Comparison of ENCODE assay signal across 18 cellular contexts in genomic region chr1:89254658-89255287, GRCh38. TPM values are rescaled to one million over a fixed set of nuclear protein-coding genes. Genes with fewer than 3 reads are reported as not detected.
DNase-seq lines count a peak whose midpoint lies in the region; ATAC-seq, FAIRE-seq and TF ChIP-seq lines count a peak whose summit lies in the region.
"Had no signal": no experiment of that assay in that cellular context is flagged by ENCODE, and none has a peak within 500 bp of the region (broad histone marks: within the 10 kb centered on the region; RNA-seq: fewer than 3 reads in every experiment).

No MANE protein-coding gene starts in this region.

- FAIRE-seq in GM12891 (lab: Jason Lieb, UNC) = no peak
- FAIRE-seq: A549 had no signal

- no peaks in the 10 kb centered on the region for H3K9me3 ChIP-seq in SK-N-MC (ENCODE audit: low read depth, low read length)
- H3K9me3 ChIP-seq: A549, mucosa of descending colon, Peyer's patch, vagina had no signal

- intact Hi-C loops in natural killer cell (cut with micrococcal nuclease) = no loop called here

- no peak for ATAC-seq in activated T-cell treated with anti-CD3 and anti-CD28 coated beads, Interleukin-2, amount 50 U/mL, for 72 hours (replicated peaks in 1 of 2)
- ATAC-seq in natural killer cell (no peak), GM19351 (IDR thresholded peaks at IDR 0.05; ENCODE audit: unreplicated experiment) (no peak)
- ATAC-seq: A549; mucosa of descending colon; stimulated activated naive B cell treated with anti-CD40 and anti-IgM and Interleukin-4, amounts not matched to agents 10 μg/mL and 1 μg/mL and 100 μg/mL, for 72 hours had no signal

- no peak for TF ChIP-seq POLR2A in GM12891 (IDR thresholded peaks at IDR 0.05; ENCODE audit: low read depth, low read length)

- peak overlapping the region; percentile 31 for H3K27ac Mint-ChIP-seq in activated T-cell treated with anti-CD3 and anti-CD28 coated beads, Interleukin-2, amount 50 U/mL, for 72 hours
- peak overlapping the region; percentile 86 to 90 for H3K27ac Mint-ChIP-seq in natural killer cell
- H3K27ac Mint-ChIP-seq: stimulated activated naive B cell treated with anti-CD40 and anti-IgM and Interleukin-4, amounts not matched to agents 10 μg/mL and 1 μg/mL and 100 μg/mL, for 72 hours had no signal

- peaks cover 43% of the 10 kb centered on the region for H3K4me1 Mint-ChIP-seq in activated T-cell treated with anti-CD3 and anti-CD28 coated beads, Interleukin-2, amount 50 U/mL, for 72 hours (ENCODE audit: low read depth)
- peaks cover 54 to 74% of the 10 kb centered on the region in 2 donors for H3K4me1 Mint-ChIP-seq in natural killer cell

- no peak for DNase-seq in activated T-cell treated with anti-CD3 and anti-CD28 coated beads, Interleukin-2, amount 50 U/mL, for 72 hours
- no peak for DNase-seq in activated T-cell treated with anti-CD3 and anti-CD28 coated beads for 4 hours
- peak; percentile 51 for DNase-seq in NCI-H2081 treated with DMSO at 0.1 percent for 48 hours (lab: John Stamatoyannopoulos, UW)
- DNase-seq in SK-N-MC (ENCODE audit: low read depth, low spot score) = peak; percentile 66
- DNase-seq in natural killer cell = no peak
- no peak for DNase-seq in activated T-cell treated with anti-CD3 and anti-CD28 coated beads, Interleukin-2, amount 50 U/mL, for 1 hour
- no peak for DNase-seq in GM12891 (ENCODE audit: insufficient read length, low spot score)
- DNase-seq: activated CD4-positive, alpha-beta T cell treated with anti-CD3 and anti-CD28 coated beads, Interleukin-2, amount 50 U/mL, for 48 hours; activated effector memory CD4-positive, alpha-beta T cell treated with anti-CD3 and anti-CD28 coated beads, Interleukin-2, amount 50 U/mL, for 16 hours; cerebellar nuclear complex; mucosa of descending colon; MV-4-11; Peyer's patch; stimulated activated CD4-positive, alpha-beta T cell treated with anti-CD3 and anti-CD28 coated beads, Interleukin-2, amount 100 ng/mL, for 48 hours; stimulated activated naive B cell treated with anti-CD40 and anti-IgM and Interleukin-4, amounts not matched to agents 10 μg/mL and 1 μg/mL and 100 μg/mL, for 72 hours had no signal

- peaks cover 22 to 41% of the 10 kb centered on the region in 2 donors for H3K36me3 Mint-ChIP-seq in activated T-cell treated with anti-CD3 and anti-CD28 coated beads, Interleukin-2, amount 50 U/mL, for 72 hours (ENCODE audit: insufficient read depth in 2 of 2)
- peaks cover 31% of the 10 kb centered on the region for H3K36me3 Mint-ChIP-seq in natural killer cell

- no peak overlapping the region for H3K4me3 Mint-ChIP-seq in activated T-cell treated with anti-CD3 and anti-CD28 coated beads, Interleukin-2, amount 50 U/mL, for 72 hours
- no peak overlapping the region for H3K4me3 Mint-ChIP-seq in natural killer cell
- H3K4me3 Mint-ChIP-seq: stimulated activated naive B cell treated with anti-CD40 and anti-IgM and Interleukin-4, amounts not matched to agents 10 μg/mL and 1 μg/mL and 100 μg/mL, for 72 hours had no signal

- H3K4me3 ChIP-seq in SK-N-MC = 0 out of 2 replicates have a peak overlapping the region, but pooled peaks have one; percentile 27
- H3K4me3 ChIP-seq: A549, mucosa of descending colon, Peyer's patch, vagina had no signal

- peak overlapping the region; percentile 38; the same call in 1 of the 2 replicates for H3K27ac ChIP-seq in SK-N-MC
- H3K27ac ChIP-seq: A549, Peyer's patch, vagina had no signal

- no peak overlapping the region for H3K9ac ChIP-seq in SK-N-MC (ENCODE audit: insufficient read length)

- TF ChIP-seq CTCF in natural killer cell (IDR thresholded peaks at IDR 0.05) = no peak

- no peaks in the 10 kb centered on the region for H3K36me3 ChIP-seq in SK-N-MC (ENCODE audit: insufficient read depth, low read length)
- H3K36me3 ChIP-seq: Peyer's patch, vagina had no signal

- H3K27me3 Mint-ChIP-seq in activated T-cell treated with anti-CD3 and anti-CD28 coated beads, Interleukin-2, amount 50 U/mL, for 72 hours (ENCODE audit: low read depth) = no peaks in the 10 kb centered on the region
- no peaks in the 10 kb centered on the region for H3K27me3 Mint-ChIP-seq in natural killer cell (ENCODE audit: low read depth in 2 of 2)
- H3K27me3 Mint-ChIP-seq: stimulated activated naive B cell treated with anti-CD40 and anti-IgM and Interleukin-4, amounts not matched to agents 10 μg/mL and 1 μg/mL and 100 μg/mL, for 72 hours had no signal

- peaks cover 4 to 7% of the 10 kb centered on the region in 2 donors for H3K9me3 Mint-ChIP-seq in activated T-cell treated with anti-CD3 and anti-CD28 coated beads, Interleukin-2, amount 50 U/mL, for 72 hours
- peaks cover 0 to 2% of the 10 kb centered on the region in 2 donors for H3K9me3 Mint-ChIP-seq in natural killer cell

TF ChIP-seq in GM12891, 5 proteins besides CTCF, POLR2A, EP300 and RAD21:
- TF ChIP-seq PAX5 (IDR thresholded peaks at IDR 0.05; ENCODE audit: insufficient read depth, low read length, severe bottlenecking) = no peak
- TF ChIP-seq SPI1 (IDR thresholded peaks at IDR 0.05; ENCODE audit: low read depth, low read length) = no peak
- no peak for TF ChIP-seq POLR2AphosphoS5 (IDR thresholded peaks at IDR 0.05; ENCODE audit: low read depth, low read length)
- no peak for TF ChIP-seq POU2F2 (IDR thresholded peaks at IDR 0.05; ENCODE audit: low read depth, low read length)
- TF ChIP-seq TAF1 (IDR thresholded peaks at IDR 0.05; ENCODE audit: low read depth, low read length) = no peak

RNA-seq across cellular contexts. Expression of gene GBP5, which starts 17.9 kb away (rescaled TPM):
- 100 to 1,000 TPM; 135 to 209 TPM for total RNA-seq in activated T-cell treated with anti-CD3 and anti-CD28 coated beads, Interleukin-2, amount 50 U/mL, for 72 hours
- total RNA-seq in natural killer cell = 100 to 1,000 TPM; 191 to 249 (median 219) TPM
- polyA plus RNA-seq in GM12891 (2012; ENCODE audit: low read depth, missing spikeins) = 1.3 TPM

RNA-seq across cellular contexts. Expression of gene GBP4, which starts 56.0 kb away (rescaled TPM):
- 10 to 100 TPM; 37.7 to 60.6 TPM for total RNA-seq in activated T-cell treated with anti-CD3 and anti-CD28 coated beads, Interleukin-2, amount 50 U/mL, for 72 hours
- 10 to 100 TPM; 39.1 to 62.1 (median 45.6) TPM for total RNA-seq in natural killer cell
- polyA plus RNA-seq in GM12891 (2012; ENCODE audit: low read depth, missing spikeins) = 10.6 TPM
- polyA plus RNA-seq: A549 had no signal

Comparison
In these comparisons a context has a peak if more than half of its experiments do, and no peak if none do; other contexts are left out.
1. DNase-seq: peak in NCI-H2081 treated with DMSO at 0.1 percent for 48 hours (single experiment) and SK-N-MC (single experiment); none in activated T-cell treated with anti-CD3 and anti-CD28 coated beads, Interleukin-2, amount 50 U/mL, for 72 hours (0 of 2), activated T-cell treated with anti-CD3 and anti-CD28 coated beads for 4 hours (single experiment), natural killer cell (single experiment), activated T-cell treated with anti-CD3 and anti-CD28 coated beads, Interleukin-2, amount 50 U/mL, for 1 hour (single experiment) and GM12891 (single experiment).